ENCODE assay signal across 25 cellular contexts in genomic region chr16:500699-501098, GRCh38. TPM values are rescaled to one million over a fixed set of nuclear protein-coding genes. Genes with fewer than 3 reads are reported as not detected.
A peak's percentile ranks its signal among the peaks of the same experiment; 100 is the strongest.
DNase-seq lines count a peak whose midpoint lies in the region; ATAC-seq, FAIRE-seq and TF ChIP-seq lines count a peak whose summit lies in the region.
"Had no signal": no experiment of that assay in that cellular context is flagged by ENCODE, and none has a peak within 500 bp of the region (broad histone marks: within the 10 kb centered on the region; RNA-seq: fewer than 3 reads in every experiment).

No MANE protein-coding gene starts in this region.

- no peak for TF ChIP-seq RAD21 in GM12878 (IDR thresholded peaks at IDR 0.05; ENCODE audit: insufficient read depth, low read depth, low read length)

- H3K4me1 Mint-ChIP-seq in activated T-cell treated with anti-CD3 and anti-CD28 coated beads, Interleukin-2, amount 50 U/mL, for 24 hours (ENCODE audit: low read depth), result no peaks in the 10 kb centered on the region

- peak; percentile 19 for DNase-seq in NCI-H2171 treated with DMSO at 0.1 percent for 48 hours (lab: John Stamatoyannopoulos, UW)
- no peak for DNase-seq in NCI-H2171 (lab: John Stamatoyannopoulos, UW)
- DNase-seq in GM12878 (ENCODE audit: low read depth, low spot score), result no peak
- peak; percentile 33 to 53 for DNase-seq in heart right ventricle
- peak; percentile 22 for DNase-seq in osteoblast (ENCODE audit: insufficient read length, low spot score, missing footprints)
- no peak for DNase-seq in anterior cingulate cortex (lab: John Stamatoyannopoulos, UW)
- no peak for DNase-seq in stimulated activated CD4-positive, alpha-beta T cell treated with anti-CD3 and anti-CD28 coated beads, Interleukin-15, amount 100 ng/mL, for 24 hours
- DNase-seq in activated T-cell treated with anti-CD3 and anti-CD28 coated beads, Interleukin-2, amount 50 U/mL, for 24 hours, result no peak
- DNase-seq: 8988T; Caco-2; CD4-positive, alpha-beta memory T cell; DMS 273 treated with DMSO at 0.1 percent for 48 hours; DMS79 treated with DMSO at 0.1 percent for 48 hours; GM23248; H9; MM.1S; NCI-H1092; NCI-H1436 treated with DMSO at 0.1 percent for 48 hours; NCI-H1930; NCI-H524 treated with DMSO at 0.1 percent for 48 hours; NCI-H82 had no signal

- no peaks in the 10 kb centered on the region for H3K9me3 ChIP-seq in GM12878 (replicated peaks; ENCODE audit: control insufficient read depth, insufficient read depth, low read length)
- no peaks in the 10 kb centered on the region for H3K9me3 ChIP-seq in heart right ventricle
- H3K9me3 ChIP-seq in osteoblast (ENCODE audit: low read depth, low read length), result no peaks in the 10 kb centered on the region
- H3K9me3 ChIP-seq: BLaER1 treated with 17β-estradiol and CSF1 and Interleukin-3, amounts not matched to agents 10 nM and 100 nM; Caco-2 had no signal

- H3K27ac ChIP-seq in GM12878 (ENCODE audit: control insufficient read depth, insufficient read depth) (no peak overlapping the region), heart right ventricle (no peak overlapping the region), osteoblast (ENCODE audit: low read depth, low read length) (no peak overlapping the region)
- H3K27ac ChIP-seq: BLaER1 treated with 17β-estradiol and CSF1 and Interleukin-3, amounts not matched to agents 10 nM and 100 nM; GM23248 had no signal

- no peaks in the 10 kb centered on the region for H3K79me2 ChIP-seq in GM12878 (ENCODE audit: control insufficient read depth, insufficient read depth, low read length)
- H3K79me2 ChIP-seq in osteoblast (ENCODE audit: insufficient read depth, low read length), result no peaks in the 10 kb centered on the region

- H3K4me2 ChIP-seq in GM12878 (ENCODE audit: control insufficient read depth, insufficient read depth), result no peak overlapping the region
- H3K4me2 ChIP-seq in osteoblast (ENCODE audit: insufficient read depth, low read length), result no peak overlapping the region
- H3K4me2 ChIP-seq: BLaER1 treated with 17β-estradiol and CSF1 and Interleukin-3, amounts not matched to agents 10 nM and 100 nM had no signal

- H2AFZ ChIP-seq in GM12878 (ENCODE audit: control insufficient read depth, low read depth, low read length), result no peak overlapping the region
- no peak overlapping the region for H2AFZ ChIP-seq in osteoblast (ENCODE audit: low read length)
- H2AFZ ChIP-seq: GM23248 had no signal

- no peak for TF ChIP-seq CTCF in GM12878 (IDR thresholded peaks at IDR 0.05 in 2 of 3, conservative IDR thresholded peaks at IDR 0.05 in 1 of 3; ENCODE audit: control insufficient read depth in 2 of 3, extremely low read depth in 1 of 3, insufficient read depth in 1 of 3, low read depth in 3 of 3, low read length in 3 of 3)
- TF ChIP-seq CTCF in heart right ventricle (IDR thresholded peaks at IDR 0.05), result no peak
- no peak for TF ChIP-seq CTCF in osteoblast (IDR thresholded peaks at IDR 0.05; ENCODE audit: extremely low read depth, low read depth, low read length)

- FAIRE-seq in GM12878 (lab: Jason Lieb, UNC), result no peak
- FAIRE-seq: RCC 7860 had no signal

- H3K27me3 Mint-ChIP-seq in activated T-cell treated with anti-CD3 and anti-CD28 coated beads, Interleukin-2, amount 50 U/mL, for 24 hours, result no peaks in the 10 kb centered on the region
- H3K27me3 Mint-ChIP-seq: CD4-positive, alpha-beta memory T cell had no signal

- peaks cover 16% of the 10 kb centered on the region for H3K36me3 Mint-ChIP-seq in activated T-cell treated with anti-CD3 and anti-CD28 coated beads, Interleukin-2, amount 50 U/mL, for 24 hours (ENCODE audit: low read depth)

- H3K4me3 ChIP-seq in GM12878 (no peak overlapping the region), heart right ventricle (no peak overlapping the region), osteoblast (ENCODE audit: insufficient read depth, low read length) (no peak overlapping the region)
- H3K4me3 ChIP-seq: BLaER1 treated with 17β-estradiol and CSF1 and Interleukin-3, amounts not matched to agents 10 nM and 100 nM; GM23248 had no signal

- CTCF ChIA-PET in GM12878 (lab: Yijun Ruan, JAX), result no interaction called here

- 81% methylated on average over 11 of the region's 11 CpGs for WGBS in GM12878 (ENCODE audit: insufficient coverage, insufficient replicate concordance, low lambda C conversion rate, missing lambda C conversion rate)
- WGBS in heart right ventricle, 2 donors, result 40 to 62% methylated on average over 11 of the region's 11 CpGs

- H3K27me3 ChIP-seq in GM12878 (replicated peaks in 1 of 2; ENCODE audit: control insufficient read depth in 2 of 2, insufficient read depth in 2 of 2, low read length in 1 of 2) (no peaks in the 10 kb centered on the region), heart right ventricle (no peaks in the 10 kb centered on the region), osteoblast (ENCODE audit: insufficient read depth, low read length) (no peaks in the 10 kb centered on the region)
- H3K27me3 ChIP-seq: BLaER1 treated with 17β-estradiol and CSF1 and Interleukin-3, amounts not matched to agents 10 nM and 100 nM had no signal

- no peak overlapping the region for H3K4me3 Mint-ChIP-seq in activated T-cell treated with anti-CD3 and anti-CD28 coated beads, Interleukin-2, amount 50 U/mL, for 24 hours
- H3K4me3 Mint-ChIP-seq: CD4-positive, alpha-beta memory T cell; H9 had no signal

- TF ChIP-seq EP300 in GM12878 (IDR thresholded peaks at IDR 0.05; ENCODE audit: borderline replicate concordance in 1 of 2, control insufficient read depth in 1 of 2, low read depth in 2 of 2, low read length in 2 of 2), result no peak

- TSS peak; percentile 23 for BruUV-seq in GM12878 (replicated peaks; lab: Mats Ljungman, UMichigan)

- no peak overlapping the region for H3K9ac ChIP-seq in GM12878 (ENCODE audit: control insufficient read depth, insufficient read depth, low read length)
- H3K9ac ChIP-seq: BLaER1 treated with 17β-estradiol and CSF1 and Interleukin-3, amounts not matched to agents 10 nM and 100 nM; GM23248 had no signal

- H3K36me3 ChIP-seq in GM12878 (ENCODE audit: control insufficient read depth in 2 of 2, insufficient read depth in 2 of 2, low read length in 1 of 2), result no peaks in the 10 kb centered on the region; a peak in 3 of 4 replicates
- H3K36me3 ChIP-seq in heart right ventricle, result peaks cover 0 to 51% (median 8%) of the 10 kb centered on the region in 9 donors
- peaks cover 9% of the 10 kb centered on the region for H3K36me3 ChIP-seq in osteoblast (ENCODE audit: insufficient read depth, low read length)

- H3K4me1 ChIP-seq in GM12878 (ENCODE audit: control insufficient read depth, insufficient read depth, low read length) (no peaks in the 10 kb centered on the region), heart right ventricle (peaks cover 0 to 14% (median 5%) of the 10 kb centered on the region in 9 donors), osteoblast (ENCODE audit: insufficient read depth, low read length) (no peaks in the 10 kb centered on the region)

- ATAC-seq in GM12878, result no peak
- peak; percentile 38 to 80 (median 70) for ATAC-seq in heart right ventricle

- no peaks in the 10 kb centered on the region for H3K9me3 Mint-ChIP-seq in activated T-cell treated with anti-CD3 and anti-CD28 coated beads, Interleukin-2, amount 50 U/mL, for 24 hours
- H3K9me3 Mint-ChIP-seq: CD4-positive, alpha-beta memory T cell; H9 had no signal

- in situ Hi-C loops in GM12878 (cut with MboI), result no loop called here

- no peak overlapping the region for H3K27ac Mint-ChIP-seq in activated T-cell treated with anti-CD3 and anti-CD28 coated beads, Interleukin-2, amount 50 U/mL, for 24 hours
- H3K27ac Mint-ChIP-seq: CD4-positive, alpha-beta memory T cell; H9 had no signal

- TF ChIP-seq POLR2A in GM12878 (IDR thresholded peaks at IDR 0.05; ENCODE audit: low read depth, low read length), result no peak

- SMC1A ChIA-PET in GM12878 (lab: Charles Lee; ENCODE audit: uncharacterized antibody, unreplicated experiment), result no interaction called here

- intact Hi-C loops in GM12878 (cut with micrococcal nuclease; ENCODE audit: unreplicated experiment), result no loop called here
- intact Hi-C loops in heart right ventricle (cut with DNase I), result no loop called here

- H4K20me1 ChIP-seq in GM12878 (ENCODE audit: control insufficient read depth, insufficient read depth), result no peaks in the 10 kb centered on the region
- H4K20me1 ChIP-seq in osteoblast (ENCODE audit: insufficient read depth, low read length), result no peaks in the 10 kb centered on the region

- RAD21 ChIA-PET in GM12878 (lab: Charles Lee; ENCODE audit: unreplicated experiment), result no interaction called here

- POLR2A ChIA-PET in GM12878 (lab: Charles Lee), result no interaction called here

RNA-seq across cellular contexts. Expression of gene CAPN15, which starts 26.8 kb away (rescaled TPM):
- total RNA-seq in GM12878 (2013; cell fraction: nucleolus; rRNA removed), result 70.5 and 96.8 TPM in 2 replicates
- total RNA-seq in GM12878 (2014; rRNA removed) (30.3 and 35.8 TPM in 2 replicates), GM12878 (2014; rRNA removed; fragmentation: Illumina TruSeq; extraction: Trizol) (6.9 and 8.0 TPM in 2 replicates), GM12878 (2021) (66.7 and 78.5 TPM in 2 replicates), heart right ventricle (10 to 100 TPM; 11.1 to 23.4 (median 15.3) TPM), osteoblast (25.3 and 27.1 TPM in 2 replicates)
- 4.9 TPM for polyA plus RNA-seq in GM12878 (2011; ENCODE audit: low read depth)
- polyA plus RNA-seq in GM12878 (2011; rRNA removed) (4.4 and 12.8 TPM in 2 replicates), GM12878 (2014; fragmentation: Illumina TruSeq; extraction: Trizol) (0.62 and 3.8 TPM in 2 replicates), GM12878 (2014; fragmentation: Nextera tagmentation; extraction: Ambion mirVana) (1 to 10 TPM in 1 of 2 experiments, under 1 TPM in 1; 0.40 to 1.1 TPM), GM12878 (2014; rRNA removed) (40.2 and 48.8 TPM in 2 replicates), GM12878 (2016; fragmentation: Nextera tagmentation; extraction: Ambion mirVana) (1 to 10 TPM; 7.7 to 8.6 TPM), heart right ventricle (10 to 100 TPM; 19.2 to 39.5 TPM)
- 15.5 and 29.7 TPM in 2 replicates for polyA plus RNA-seq in GM12878 (2011; cell fraction: cytosol; rRNA removed)
- polyA plus RNA-seq in GM12878 (2011; cell fraction: nucleus; rRNA removed), result 103 and 157 TPM in 2 replicates
- polyA plus RNA-seq in GM12878 (2012), result 25.2 and 27.2 TPM in 2 replicates
- 10.8 and 27.2 TPM in 2 replicates for polyA minus RNA-seq in GM12878 (2011; rRNA and poly(A)+ RNA removed)
- 25.5 and 28.9 TPM in 2 replicates for polyA minus RNA-seq in GM12878 (2011; cell fraction: cytosol; rRNA and poly(A)+ RNA removed)
- polyA minus RNA-seq in GM12878 (2011; cell fraction: nucleus; rRNA and poly(A)+ RNA removed), result 14.6 and 33.4 TPM in 2 replicates

RNA-seq across cellular contexts. Expression of gene PRR35, which starts 59.5 kb away (rescaled TPM):
- total RNA-seq in GM12878 (2013; cell fraction: nucleolus; rRNA removed), result not detected in 2 replicates
- total RNA-seq in GM12878 (2014; rRNA removed), result not detected in 2 replicates
- total RNA-seq in GM12878 (2014; rRNA removed; fragmentation: Illumina TruSeq; extraction: Trizol), result not detected in 2 replicates
- total RNA-seq in GM12878 (2021), result not detected in 2 replicates
- polyA plus RNA-seq in GM12878 (2011; ENCODE audit: low read depth), result not detected
- not detected in 2 replicates for polyA plus RNA-seq in GM12878 (2011; rRNA removed)
- polyA plus RNA-seq in GM12878 (2011; cell fraction: cytosol; rRNA removed), result not detected in 2 replicates
- not detected in 2 replicates for polyA plus RNA-seq in GM12878 (2011; cell fraction: nucleus; rRNA removed)
- polyA plus RNA-seq in GM12878 (2012), result not detected in 2 replicates
- not detected in 2 replicates for polyA plus RNA-seq in GM12878 (2014; fragmentation: Illumina TruSeq; extraction: Trizol)
- not detected for polyA plus RNA-seq in GM12878 (2014; fragmentation: Nextera tagmentation; extraction: Ambion mirVana)
- polyA plus RNA-seq in GM12878 (2014; rRNA removed), result not detected in 2 replicates
- polyA plus RNA-seq in GM12878 (2016; fragmentation: Nextera tagmentation; extraction: Ambion mirVana), result not detected
- not detected in 2 replicates for polyA minus RNA-seq in GM12878 (2011; rRNA and poly(A)+ RNA removed)
- polyA minus RNA-seq in GM12878 (2011; cell fraction: cytosol; rRNA and poly(A)+ RNA removed), result not detected in 2 replicates
- polyA minus RNA-seq in GM12878 (2011; cell fraction: nucleus; rRNA and poly(A)+ RNA removed), result not detected in 2 replicates
- not detected for total RNA-seq in heart right ventricle
- polyA plus RNA-seq in heart right ventricle, result not detected
- total RNA-seq in osteoblast, result under 0.01 TPM in 1 of 2 replicates, not detected in the other
- total RNA-seq: Caco-2; CD4-positive, alpha-beta memory T cell; GM23248; OCI-LY7; SK-MEL-5 had no signal
- polyA plus RNA-seq: CD4-positive, alpha-beta memory T cell; GM23248 had no signal

Comparison
In these comparisons a context has a peak if more than half of its experiments do, and no peak if none do; other contexts are left out.
1. DNase-seq: peak in NCI-H2171 treated with DMSO at 0.1 percent for 48 hours (single experiment), heart right ventricle (2 of 2) and osteoblast (single experiment); none in NCI-H2171 (single experiment), GM12878 (single experiment), anterior cingulate cortex (0 of 58), stimulated activated CD4-positive, alpha-beta T cell treated with anti-CD3 and anti-CD28 coated beads, Interleukin-15, amount 100 ng/mL, for 24 hours (single experiment) and activated T-cell treated with anti-CD3 and anti-CD28 coated beads, Interleukin-2, amount 50 U/mL, for 24 hours (single experiment).